In genomic region chr15:58228708-58229107, GRCh38 we compare ENCODE assay signal across 8 cellular contexts.
DNase-seq lines count a peak whose midpoint lies in the region; ATAC-seq and TF ChIP-seq lines count a peak whose summit lies in the region.

No MANE protein-coding gene starts in this region.

- H3K9ac ChIP-seq in iPS-18a (ENCODE audit: low read length) (no peak overlapping the region), skeletal muscle tissue (ENCODE audit: low read depth in 1 of 3, low read length in 3 of 3) (peak overlapping the region in 2 of 3 donors; percentile 17 to 32)

- H3K27ac ChIP-seq in iPS-18a (ENCODE audit: low read length) = no peak overlapping the region
- H3K27ac ChIP-seq in skeletal muscle tissue (ENCODE audit: low read depth, low read length) = peak overlapping the region; percentile 75

- H3K4me1 ChIP-seq in iPS-18a (ENCODE audit: control insufficient read depth, low read depth, low read length) (peaks cover 31% of the 10 kb centered on the region), skeletal muscle tissue (ENCODE audit: control insufficient read depth in 3 of 3, insufficient read depth in 3 of 3, low read length in 3 of 3) (peaks cover 21 to 34% (median 27%) of the 10 kb centered on the region in 3 donors)

- peak overlapping the region in 4 of 5 experiments; percentile 21 to 60 (median 30) for H3K27ac Mint-ChIP-seq in brain
- H3K27ac Mint-ChIP-seq in stimulated activated memory B cell treated with anti-CD40 and anti-IgM and Interleukin-4, amounts not matched to agents 10 μg/mL and 1 μg/mL and 100 μg/mL, for 72 hours = no peak overlapping the region

- H3K9me3 ChIP-seq in iPS-18a (ENCODE audit: control insufficient read depth, low read depth, low read length) (no peaks in the 10 kb centered on the region), skeletal muscle tissue (ENCODE audit: control insufficient read depth in 3 of 3, low read length in 3 of 3) (no peaks in the 10 kb centered on the region)

- ATAC-seq in stimulated activated memory B cell treated with anti-CD40 and anti-IgM and Interleukin-4, amounts not matched to agents 10 μg/mL and 1 μg/mL and 100 μg/mL, for 72 hours = no peak
- no peak for ATAC-seq in GM18861 (IDR thresholded peaks at IDR 0.05; ENCODE audit: unreplicated experiment)

- TF ChIP-seq CTCF in brain (conservative IDR thresholded peaks at IDR 0.05) = no peak

- peaks cover 0 to 5% (median 0%) of the 10 kb centered on the region in 5 experiments for H3K9me3 Mint-ChIP-seq in brain
- no peaks in the 10 kb centered on the region for H3K9me3 Mint-ChIP-seq in stimulated activated memory B cell treated with anti-CD40 and anti-IgM and Interleukin-4, amounts not matched to agents 10 μg/mL and 1 μg/mL and 100 μg/mL, for 72 hours

- H3K27me3 ChIP-seq in iPS-18a (ENCODE audit: control insufficient read depth, insufficient read depth, low read length) (no peaks in the 10 kb centered on the region), skeletal muscle tissue (ENCODE audit: control insufficient read depth in 3 of 3, insufficient read depth in 3 of 3, low read length in 3 of 3) (no peaks in the 10 kb centered on the region)

- H3K27me3 Mint-ChIP-seq in brain = no peaks in the 10 kb centered on the region
- peaks cover 37% of the 10 kb centered on the region for H3K27me3 Mint-ChIP-seq in stimulated activated memory B cell treated with anti-CD40 and anti-IgM and Interleukin-4, amounts not matched to agents 10 μg/mL and 1 μg/mL and 100 μg/mL, for 72 hours

- peak; percentile 53 for DNase-seq in HT1080 (ENCODE audit: low read depth)
- no peak for DNase-seq in NCI-H446 (lab: John Stamatoyannopoulos, UW)
- no peak for DNase-seq in occipital lobe (lab: John Stamatoyannopoulos, UW)

- no peaks in the 10 kb centered on the region for H3K36me3 Mint-ChIP-seq in brain
- no peaks in the 10 kb centered on the region for H3K36me3 Mint-ChIP-seq in stimulated activated memory B cell treated with anti-CD40 and anti-IgM and Interleukin-4, amounts not matched to agents 10 μg/mL and 1 μg/mL and 100 μg/mL, for 72 hours

- H3K36me3 ChIP-seq in iPS-18a (ENCODE audit: control insufficient read depth, low read depth, low read length) = no peaks in the 10 kb centered on the region
- no peaks in the 10 kb centered on the region for H3K36me3 ChIP-seq in skeletal muscle tissue (ENCODE audit: control insufficient read depth in 3 of 3, insufficient read depth in 3 of 3, low read length in 3 of 3)

- peak overlapping the region; percentile 36 for H3K4me3 ChIP-seq in iPS-18a (ENCODE audit: low read length)
- peak overlapping the region in 1 of 3 donors; percentile 25 for H3K4me3 ChIP-seq in skeletal muscle tissue (ENCODE audit: low read length in 3 of 3)

- peak overlapping the region in 3 of 5 experiments; percentile 20 to 55 (median 52) for H3K4me3 Mint-ChIP-seq in brain
- no peak overlapping the region for H3K4me3 Mint-ChIP-seq in stimulated activated memory B cell treated with anti-CD40 and anti-IgM and Interleukin-4, amounts not matched to agents 10 μg/mL and 1 μg/mL and 100 μg/mL, for 72 hours

- peaks cover 37% of the 10 kb centered on the region for H3K4me1 Mint-ChIP-seq in brain
- no peaks in the 10 kb centered on the region for H3K4me1 Mint-ChIP-seq in stimulated activated memory B cell treated with anti-CD40 and anti-IgM and Interleukin-4, amounts not matched to agents 10 μg/mL and 1 μg/mL and 100 μg/mL, for 72 hours
